Comparison of ENCODE assay signal across 8 cellular contexts in genomic region chrX:135003876-135004623, GRCh38. TPM values are rescaled to one million over a fixed set of nuclear protein-coding genes. Genes with fewer than 3 reads are reported as not detected.
DNase-seq lines count a peak whose midpoint lies in the region; ATAC-seq and TF ChIP-seq lines count a peak whose summit lies in the region.

No MANE protein-coding gene starts in this region.

- DNase-seq in NCI-H146 treated with DMSO at 0.1 percent for 48 hours (lab: John Stamatoyannopoulos, UW; ENCODE audit: unreplicated experiment) (peak; percentile 83), T-helper 17 cell (peak; percentile 71 to 81 (median 78)), anterior cingulate cortex (lab: John Stamatoyannopoulos, UW) (peak; percentile 4 to 91 (median 81)), left ventricle myocardium superior (peak; percentile 94), prostate gland (ENCODE audit: low spot score) (peak; percentile 85), ureter (ENCODE audit: low spot score) (peak; percentile 93)

- intact Hi-C loops in left ventricle myocardium superior (cut with micrococcal nuclease), result no loop called here
- intact Hi-C loops in prostate gland (cut with DNase I), result loop anchor here (5.0 kb wide), 1 partner anchor 197 kb away; a partner anchor contains a TSS

- peak overlapping the region; percentile 80 for H3K27ac Mint-ChIP-seq in T-helper 17 cell

- TF ChIP-seq CTCF in GM12875 (IDR thresholded peaks at IDR 0.05; ENCODE audit: borderline replicate concordance, insufficient read depth, low read depth, low read length) (no peak), prostate gland (IDR thresholded peaks at IDR 0.05) (no peak)

- H3K27me3 ChIP-seq in prostate gland (replicated peaks; ENCODE audit: insufficient read depth), result no peaks in the 10 kb centered on the region

- H3K27me3 Mint-ChIP-seq in T-helper 17 cell, result no peaks in the 10 kb centered on the region

- H3K4me3 ChIP-seq in GM12875 (ENCODE audit: low read depth, low read length) (peak overlapping the region; percentile 51), prostate gland (peak overlapping the region; percentile 23 to 26)

- peak; percentile 42 for TF ChIP-seq POLR2A in prostate gland (IDR thresholded peaks at IDR 0.05)

- no peaks in the 10 kb centered on the region for H3K36me3 Mint-ChIP-seq in T-helper 17 cell (ENCODE audit: low read depth)

- H3K4me3 Mint-ChIP-seq in T-helper 17 cell, result peak overlapping the region; percentile 92

- 1% methylated on average over 12 of the region's 35 CpGs for WGBS in prostate gland

- ATAC-seq in HG02852 (IDR thresholded peaks at IDR 0.05; ENCODE audit: unreplicated experiment), result peak; percentile 93
- peak; percentile 98 for ATAC-seq in T-helper 17 cell
- ATAC-seq in left ventricle myocardium superior, result peak; percentile 99

- peak overlapping the region in 1 of 2 donors; percentile 39 for H3K27ac ChIP-seq in prostate gland

- H3K4me1 ChIP-seq in prostate gland (replicated peaks), result no peaks in the 10 kb centered on the region

- H3K9me3 ChIP-seq in T-helper 17 cell (ENCODE audit: control insufficient read depth, low read length, poor library complexity, severe bottlenecking) (no peaks in the 10 kb centered on the region), prostate gland (no peaks in the 10 kb centered on the region)

- H3K4me1 Mint-ChIP-seq in T-helper 17 cell, result peaks cover 4% of the 10 kb centered on the region

- H3K36me3 ChIP-seq in prostate gland, result no peaks in the 10 kb centered on the region

RNA-seq across cellular contexts. Expression of gene SMIM10, which starts 13.3 kb away (rescaled TPM):
- total RNA-seq in T-helper 17 cell, result not detected
- total RNA-seq in left ventricle myocardium superior, result 5.3 TPM
- 10 to 100 TPM in 1 of 2 donors, 1 to 10 TPM in 1; 5.0 to 49.8 TPM for total RNA-seq in prostate gland
- 8.4 TPM for total RNA-seq in ureter

RNA-seq across cellular contexts. Expression of gene RTL8B, which starts 18.3 kb away (rescaled TPM):
- under 1 TPM in 1 of 2 donors, not detected in 1; 0.31 TPM for total RNA-seq in T-helper 17 cell
- 14.8 TPM for total RNA-seq in left ventricle myocardium superior
- total RNA-seq in prostate gland, result 10 to 100 TPM; 14.1 to 19.8 TPM
- 22.9 TPM for total RNA-seq in ureter

RNA-seq across cellular contexts. Expression of gene RTL8C, which starts 28.1 kb away (rescaled TPM):
- 1 to 10 TPM; 5.2 to 9.7 TPM for total RNA-seq in T-helper 17 cell
- 246 TPM for total RNA-seq in left ventricle myocardium superior
- 100 to 1,000 TPM in 1 of 2 donors, 10 to 100 TPM in 1; 92.4 to 147 TPM for total RNA-seq in prostate gland
- total RNA-seq in ureter, result 114 TPM

RNA-seq across cellular contexts. Expression of gene RTL8A, which starts 47.9 kb away (rescaled TPM):
- 1 to 10 TPM; 5.6 to 7.8 TPM for total RNA-seq in T-helper 17 cell
- 35.0 TPM for total RNA-seq in left ventricle myocardium superior
- total RNA-seq in prostate gland, result 10 to 100 TPM; 44.9 to 55.3 TPM
- total RNA-seq in ureter, result 50.1 TPM

Comparison
In these comparisons a context has a peak if more than half of its experiments do, and no peak if none do; other contexts are left out.
1. RNA of gene RTL8B, which starts 18.3 kb away (total RNA-seq): 22.9 TPM in ureter (single experiment), 14.1 to 19.8 TPM in prostate gland and 14.8 TPM in left ventricle myocardium superior (single experiment); 0.31 TPM in T-helper 17 cell; every median in the first group is over 10 times any median in the second.
2. RNA of gene RTL8C, which starts 28.1 kb away (total RNA-seq): 246 TPM in left ventricle myocardium superior (single experiment), 92.4 to 147 TPM in prostate gland and 114 TPM in ureter (single experiment); 5.2 to 9.7 TPM in T-helper 17 cell; every median in the first group is over 4 times any median in the second.
3. Peak in every context shown above with its lines, with median percentiles within 50 percentile points of each other: ATAC-seq and DNase-seq.